Comparison of ENCODE assay signal across 8 cellular contexts in the genomic region with DNA sequence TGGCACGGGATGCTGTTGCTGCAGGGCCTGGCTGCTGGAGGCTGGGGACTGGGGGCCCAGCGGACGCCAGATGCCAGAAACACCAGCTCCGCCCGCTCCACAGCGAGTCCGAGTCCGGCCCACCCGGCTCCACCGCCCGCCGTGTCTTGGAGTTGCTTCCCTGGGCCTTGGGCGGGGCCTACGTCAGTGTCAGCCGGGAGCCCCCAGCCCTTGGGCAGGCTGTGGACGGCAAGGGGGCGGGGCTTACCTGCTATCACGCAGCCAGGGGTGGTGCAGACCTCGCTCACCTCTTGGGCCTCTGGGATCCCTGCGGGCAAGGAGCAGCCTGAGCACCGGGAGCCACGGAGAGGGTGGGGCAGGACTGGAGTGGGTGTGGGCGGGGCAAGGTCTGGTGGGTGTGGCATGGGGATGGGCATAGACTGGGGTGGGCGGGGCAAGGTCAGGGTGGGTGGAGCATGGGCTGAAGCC. TPM values are rescaled to one million over a fixed set of nuclear protein-coding genes. Genes with fewer than 3 reads are reported as not detected.
A peak's percentile ranks its signal among the peaks of the same experiment; 100 is the strongest.
DNase-seq lines count a peak whose midpoint lies in the region; ATAC-seq, FAIRE-seq and TF ChIP-seq lines count a peak whose summit lies in the region.

No MANE protein-coding gene starts in this region.

- no TSS peak for BruUV-seq in endothelial cell of umbilical vein (replicated peaks; lab: Mats Ljungman, UMichigan)

- CTCF ChIA-PET in endothelial cell of umbilical vein (lab: Charles Lee), result no interaction called here

- no peak overlapping the region for H3K4me3 ChIP-seq in GM06990 (replicated peaks; ENCODE audit: low read depth, low read length)
- H3K4me3 ChIP-seq in endothelial cell of umbilical vein (replicated peaks in 1 of 3; ENCODE audit: insufficient read depth in 1 of 3, low read depth in 1 of 3, low read length in 3 of 3), result no peak overlapping the region

- no peak overlapping the region for H3K9ac ChIP-seq in endothelial cell of umbilical vein (replicated peaks; ENCODE audit: extremely low read depth, insufficient read depth, low read length)

- TF ChIP-seq CTCF in GM06990 (IDR thresholded peaks at IDR 0.05; ENCODE audit: insufficient read depth, low read length, poor library complexity, severe bottlenecking) (no peak), endothelial cell of umbilical vein (IDR thresholded peaks at IDR 0.05; ENCODE audit: extremely low read depth in 1 of 2, insufficient read depth in 1 of 2, low read depth in 1 of 2, low read length in 2 of 2) (no peak)

- no peaks in the 10 kb centered on the region for H3K4me1 ChIP-seq in endothelial cell of umbilical vein (ENCODE audit: control insufficient read depth, extremely low read depth, insufficient read depth, low read length)

- DNase-seq in GM06990 (ENCODE audit: extremely low read depth, insufficient read length) (peak; percentile 13), NCI-H526 treated with DMSO at 0.1 percent for 48 hours (lab: John Stamatoyannopoulos, UW) (peak; percentile 34), endothelial cell of umbilical vein (ENCODE audit: low read depth, low spot score) (peak; percentile 12), posterior vena cava (ENCODE audit: low spot score) (peak; percentile 77), NCI-H446 (lab: John Stamatoyannopoulos, UW) (no peak), NCI-H524 (lab: John Stamatoyannopoulos, UW) (no peak)

- H3K27me3 ChIP-seq in GM06990 (replicated peaks; ENCODE audit: control insufficient read depth, insufficient read depth, low read length), result no peaks in the 10 kb centered on the region; the same call in 1 of the 2 replicates
- no peaks in the 10 kb centered on the region for H3K27me3 ChIP-seq in endothelial cell of umbilical vein (ENCODE audit: control insufficient read depth in 2 of 2, insufficient read depth in 2 of 2, low read length in 2 of 2)

- no peaks in the 10 kb centered on the region for H3K79me2 ChIP-seq in endothelial cell of umbilical vein (ENCODE audit: control insufficient read depth, insufficient read depth, low read length)

- no peak overlapping the region for H3K27ac ChIP-seq in endothelial cell of umbilical vein (ENCODE audit: insufficient read depth, low read depth, low read length)

- intact Hi-C loops in endothelial cell of umbilical vein (cut with micrococcal nuclease) (loop anchor here (1.0 kb wide), 1 partner anchor 24 kb away; no protein-coding TSS in a partner anchor), posterior vena cava (cut with DNase I) (no loop called here)

- dilution Hi-C loops in endothelial cell of umbilical vein (cut with MboI; ENCODE audit: extremely low pct_ligation_motif_present, low sequenced_read_pairs), result no loop called here

- no peak for TF ChIP-seq POLR2A in endothelial cell of umbilical vein (IDR thresholded peaks at IDR 0.05; ENCODE audit: low read depth, low read length)

- H2AFZ ChIP-seq in endothelial cell of umbilical vein (ENCODE audit: low read depth, low read length), result peak overlapping the region; percentile 70

- no peaks in the 10 kb centered on the region for H4K20me1 ChIP-seq in endothelial cell of umbilical vein (replicated peaks; ENCODE audit: control insufficient read depth, extremely low read depth, insufficient read depth, low read length)

- H3K9me3 ChIP-seq in endothelial cell of umbilical vein (replicated peaks; ENCODE audit: control insufficient read depth, insufficient read depth, low read length), result no peaks in the 10 kb centered on the region

- FAIRE-seq in endothelial cell of umbilical vein (lab: Jason Lieb, UNC), result no peak

- POLR2A ChIA-PET in endothelial cell of umbilical vein (lab: Charles Lee), result no interaction called here

- no peak overlapping the region for H3K4me2 ChIP-seq in endothelial cell of umbilical vein (ENCODE audit: insufficient read depth, low read length)

- no peaks in the 10 kb centered on the region for H3K9me1 ChIP-seq in endothelial cell of umbilical vein (replicated peaks; ENCODE audit: control insufficient read depth, extremely low read depth, insufficient read depth, low read length)

- H3K36me3 ChIP-seq in GM06990 (ENCODE audit: control insufficient read depth, insufficient read depth, low read length), result no peaks in the 10 kb centered on the region
- no peaks in the 10 kb centered on the region for H3K36me3 ChIP-seq in endothelial cell of umbilical vein (ENCODE audit: control insufficient read depth in 2 of 2, extremely low read depth in 1 of 2, insufficient read depth in 2 of 2, low read length in 2 of 2)

- ATAC-seq in HG02870 (IDR thresholded peaks at IDR 0.05; ENCODE audit: unreplicated experiment), result no peak
- no peak for ATAC-seq in GM21367 (IDR thresholded peaks at IDR 0.05; ENCODE audit: unreplicated experiment)

TF ChIP-seq in endothelial cell of umbilical vein, 7 proteins besides CTCF, POLR2A, EP300 and RAD21:
- TF ChIP-seq GATA2 (IDR thresholded peaks at IDR 0.05; ENCODE audit: insufficient read depth, insufficient read length, low read depth, low read length), result no peak
- TF ChIP-seq, protein P1, sequence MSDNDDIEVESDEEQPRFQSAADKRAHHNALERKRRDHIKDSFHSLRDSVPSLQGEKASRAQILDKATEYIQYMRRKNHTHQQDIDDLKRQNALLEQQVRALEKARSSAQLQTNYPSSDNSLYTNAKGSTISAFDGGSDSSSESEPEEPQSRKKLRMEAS (IDR thresholded peaks at IDR 0.05; ENCODE audit: insufficient read depth, insufficient read length), result no peak
- TF ChIP-seq JUN (IDR thresholded peaks at IDR 0.05; ENCODE audit: borderline replicate concordance, insufficient read depth, insufficient read length, low read depth), result no peak
- TF ChIP-seq POLR2AphosphoS5 (IDR thresholded peaks at IDR 0.05; ENCODE audit: insufficient read depth, low read depth, low read length), result no peak
- no peak for TF ChIP-seq FOS (IDR thresholded peaks at IDR 0.05; ENCODE audit: borderline replicate concordance, insufficient read depth, low read length)
- no peak for TF ChIP-seq MYC (IDR thresholded peaks at IDR 0.05; ENCODE audit: low read depth, low read length)
- TF ChIP-seq EZH2 (IDR thresholded peaks at IDR 0.05; ENCODE audit: borderline replicate concordance, low read depth, low read length, severe bottlenecking), result no peak

RNA-seq across cellular contexts. Expression of a gene that starts 21.7 kb away (rescaled TPM):
- total RNA-seq in endothelial cell of umbilical vein (1.1 and 1.6 TPM in 2 replicates), posterior vena cava (1 to 10 TPM in 1 of 2 donors, under 1 TPM in 1; 0.57 to 1.8 TPM)
- 1.2 and 3.4 TPM in 2 replicates for polyA plus RNA-seq in endothelial cell of umbilical vein
- polyA plus RNA-seq in endothelial cell of umbilical vein (2011; cell fraction: cytosol; rRNA removed), result 0.58 and 1.6 TPM in 2 replicates
- polyA plus RNA-seq in endothelial cell of umbilical vein (2011; cell fraction: nucleus; rRNA removed), result 1.7 and 3.1 TPM in 2 replicates
- 0.44 and 0.67 TPM in 2 replicates for polyA plus RNA-seq in endothelial cell of umbilical vein (2012)
- polyA minus RNA-seq in endothelial cell of umbilical vein, result 1.9 and 4.4 TPM in 2 replicates
- not detected for polyA minus RNA-seq in endothelial cell of umbilical vein (2011; cell fraction: cytosol; rRNA and poly(A)+ RNA removed)
- not detected in 2 replicates for polyA minus RNA-seq in endothelial cell of umbilical vein (2011; cell fraction: nucleus; rRNA and poly(A)+ RNA removed)

RNA-seq across cellular contexts. Expression of a gene that starts 24.5 kb away (rescaled TPM):
- total RNA-seq in endothelial cell of umbilical vein (55.8 and 56.8 TPM in 2 replicates), posterior vena cava (10 to 100 TPM; 11.4 to 12.2 TPM)
- 29.6 and 39.3 TPM in 2 replicates for polyA plus RNA-seq in endothelial cell of umbilical vein
- 28.5 and 33.2 TPM in 2 replicates for polyA plus RNA-seq in endothelial cell of umbilical vein (2011; cell fraction: cytosol; rRNA removed)
- 32.5 and 39.1 TPM in 2 replicates for polyA plus RNA-seq in endothelial cell of umbilical vein (2011; cell fraction: nucleus; rRNA removed)
- 40.0 and 43.3 TPM in 2 replicates for polyA plus RNA-seq in endothelial cell of umbilical vein (2012)
- polyA minus RNA-seq in endothelial cell of umbilical vein, result 15.0 and 18.6 TPM in 2 replicates
- 5.0 TPM for polyA minus RNA-seq in endothelial cell of umbilical vein (2011; cell fraction: cytosol; rRNA and poly(A)+ RNA removed)
- polyA minus RNA-seq in endothelial cell of umbilical vein (2011; cell fraction: nucleus; rRNA and poly(A)+ RNA removed), result 6.7 and 8.4 TPM in 2 replicates

RNA-seq across cellular contexts. Expression of a gene that starts 54.9 kb away (rescaled TPM):
- 36.4 and 40.9 TPM in 2 replicates for total RNA-seq in endothelial cell of umbilical vein
- polyA plus RNA-seq in endothelial cell of umbilical vein, result 49.4 and 62.5 TPM in 2 replicates
- polyA plus RNA-seq in endothelial cell of umbilical vein (2011; cell fraction: cytosol; rRNA removed), result 20.4 and 32.8 TPM in 2 replicates
- 175 and 223 TPM in 2 replicates for polyA plus RNA-seq in endothelial cell of umbilical vein (2011; cell fraction: nucleus; rRNA removed)
- 21.7 and 22.2 TPM in 2 replicates for polyA plus RNA-seq in endothelial cell of umbilical vein (2012)
- polyA minus RNA-seq in endothelial cell of umbilical vein, result 15.9 and 22.0 TPM in 2 replicates
- polyA minus RNA-seq in endothelial cell of umbilical vein (2011; cell fraction: cytosol; rRNA and poly(A)+ RNA removed), result not detected
- polyA minus RNA-seq in endothelial cell of umbilical vein (2011; cell fraction: nucleus; rRNA and poly(A)+ RNA removed), result 24.5 and 44.3 TPM in 2 replicates
- 10 to 100 TPM; 37.7 to 63.6 TPM for total RNA-seq in posterior vena cava

Comparison
In these comparisons a context has a peak if more than half of its experiments do, and no peak if none do; other contexts are left out.
1. DNase-seq: peak in GM06990 (single experiment), NCI-H526 treated with DMSO at 0.1 percent for 48 hours (single experiment), endothelial cell of umbilical vein (single experiment) and posterior vena cava (single experiment); none in NCI-H446 (0 of 2) and NCI-H524 (0 of 2).